In genomic region chr12:27193106-27193505, GRCh38 we compare ENCODE assay signal across 17 cellular contexts. TPM values are rescaled to one million over a fixed set of nuclear protein-coding genes. Genes with fewer than 3 reads are reported as not detected.
DNase-seq lines count a peak whose midpoint lies in the region; ATAC-seq and TF ChIP-seq lines count a peak whose summit lies in the region.
"Had no signal": no experiment of that assay in that cellular context is flagged by ENCODE, and none has a peak within 500 bp of the region (broad histone marks: within the 10 kb centered on the region; RNA-seq: fewer than 3 reads in every experiment).

No MANE protein-coding gene starts in this region.

- H3K9me3 Mint-ChIP-seq in stimulated activated naive B cell treated with anti-CD40 and anti-IgM and Interleukin-4, amounts not matched to agents 10 μg/mL and 1 μg/mL and 100 μg/mL, for 72 hours, result no peaks in the 10 kb centered on the region
- no peaks in the 10 kb centered on the region for H3K9me3 Mint-ChIP-seq in nephron progenitor cell
- H3K9me3 Mint-ChIP-seq in immature natural killer cell, result no peaks in the 10 kb centered on the region
- H3K9me3 Mint-ChIP-seq: brain; GM23338; IgD-negative memory B cell; neural progenitor cell; stimulated activated effector memory CD8-positive, alpha-beta T cell treated with anti-CD3 and anti-CD28 coated beads, Interleukin-12 subunit alpha, Interleukin-12 subunit beta, amount 100 ng/mL, for 72 hours had no signal

- peaks cover 0 to 3% of the 10 kb centered on the region in 2 donors for H3K36me3 Mint-ChIP-seq in stimulated activated naive B cell treated with anti-CD40 and anti-IgM and Interleukin-4, amounts not matched to agents 10 μg/mL and 1 μg/mL and 100 μg/mL, for 72 hours
- H3K36me3 Mint-ChIP-seq in nephron progenitor cell (ENCODE audit: low read depth) (no peaks in the 10 kb centered on the region), immature natural killer cell (peaks cover 0 to 4% (median 3%) of the 10 kb centered on the region in 3 donors)
- H3K36me3 Mint-ChIP-seq: brain; neural progenitor cell; stimulated activated effector memory CD8-positive, alpha-beta T cell treated with anti-CD3 and anti-CD28 coated beads, Interleukin-12 subunit alpha, Interleukin-12 subunit beta, amount 100 ng/mL, for 72 hours had no signal

- H3K36me3 ChIP-seq in right atrium auricular region, result no peaks in the 10 kb centered on the region
- H3K36me3 ChIP-seq: neural progenitor cell had no signal

- H3K4me1 ChIP-seq in right atrium auricular region, result peaks cover 0 to 49% of the 10 kb centered on the region in 2 donors
- H3K4me1 ChIP-seq: neural progenitor cell had no signal

- peak; percentile 23 to 59 for ATAC-seq in stimulated activated naive B cell treated with anti-CD40 and anti-IgM and Interleukin-4, amounts not matched to agents 10 μg/mL and 1 μg/mL and 100 μg/mL, for 72 hours (replicated peaks)
- no peak for ATAC-seq in HG03354 (IDR thresholded peaks at IDR 0.05; ENCODE audit: poor library complexity, severe bottlenecking, unreplicated experiment)
- ATAC-seq: stimulated activated effector memory CD8-positive, alpha-beta T cell treated with anti-CD3 and anti-CD28 coated beads, Interleukin-12 subunit alpha, Interleukin-12 subunit beta, amount 100 ng/mL, for 72 hours had no signal

- H3K4me1 Mint-ChIP-seq in stimulated activated naive B cell treated with anti-CD40 and anti-IgM and Interleukin-4, amounts not matched to agents 10 μg/mL and 1 μg/mL and 100 μg/mL, for 72 hours, result peaks cover 5 to 8% of the 10 kb centered on the region in 2 donors
- H3K4me1 Mint-ChIP-seq in nephron progenitor cell (peaks cover 4% of the 10 kb centered on the region), immature natural killer cell (no peaks in the 10 kb centered on the region)
- H3K4me1 Mint-ChIP-seq: brain; GM23338; IgD-negative memory B cell; neural progenitor cell; stimulated activated effector memory CD8-positive, alpha-beta T cell treated with anti-CD3 and anti-CD28 coated beads, Interleukin-12 subunit alpha, Interleukin-12 subunit beta, amount 100 ng/mL, for 72 hours had no signal

- H3K27ac ChIP-seq in right atrium auricular region (peak overlapping the region; percentile 80 to 89), dorsolateral prefrontal cortex (peak overlapping the region in 2 of 59 donors; percentile 19 to 39)
- H3K27ac ChIP-seq: epithelial cell of prostate, neural progenitor cell, VCaP had no signal

- H3K27ac Mint-ChIP-seq in stimulated activated naive B cell treated with anti-CD40 and anti-IgM and Interleukin-4, amounts not matched to agents 10 μg/mL and 1 μg/mL and 100 μg/mL, for 72 hours, result no peak overlapping the region
- H3K27ac Mint-ChIP-seq in nephron progenitor cell, result no peak overlapping the region
- H3K27ac Mint-ChIP-seq in immature natural killer cell, result no peak overlapping the region
- H3K27ac Mint-ChIP-seq: GM23338; IgD-negative memory B cell; neural progenitor cell; stimulated activated effector memory CD8-positive, alpha-beta T cell treated with anti-CD3 and anti-CD28 coated beads, Interleukin-12 subunit alpha, Interleukin-12 subunit beta, amount 100 ng/mL, for 72 hours had no signal

- no peaks in the 10 kb centered on the region for H3K9me3 ChIP-seq in right atrium auricular region

- no peak overlapping the region for H3K4me3 Mint-ChIP-seq in stimulated activated naive B cell treated with anti-CD40 and anti-IgM and Interleukin-4, amounts not matched to agents 10 μg/mL and 1 μg/mL and 100 μg/mL, for 72 hours
- no peak overlapping the region for H3K4me3 Mint-ChIP-seq in nephron progenitor cell
- H3K4me3 Mint-ChIP-seq in immature natural killer cell, result no peak overlapping the region
- H3K4me3 Mint-ChIP-seq: brain; GM23338; IgD-negative memory B cell; neural progenitor cell; stimulated activated effector memory CD8-positive, alpha-beta T cell treated with anti-CD3 and anti-CD28 coated beads, Interleukin-12 subunit alpha, Interleukin-12 subunit beta, amount 100 ng/mL, for 72 hours had no signal

- peak; percentile 87 for DNase-seq in HCEC 1CT
- peak; percentile 90 for DNase-seq in astrocyte of the spinal cord (ENCODE audit: low read depth, low spot score)
- DNase-seq in right atrium auricular region (ENCODE audit: low spot score), result no peak
- DNase-seq in stimulated activated naive B cell treated with anti-CD40 and anti-IgM and Interleukin-4, amounts not matched to agents 10 μg/mL and 1 μg/mL and 100 μg/mL, for 72 hours, result no peak
- DNase-seq in nephron progenitor cell, result no peak
- no peak for DNase-seq in immature natural killer cell
- no peak for DNase-seq in dorsolateral prefrontal cortex
- DNase-seq: NCI-H2029, SHP77 treated with DMSO at 0.1 percent for 48 hours had no signal

- intact Hi-C loops in dorsolateral prefrontal cortex (cut with DNase I), result no loop called here

- TF ChIP-seq CTCF in astrocyte of the spinal cord (IDR thresholded peaks at IDR 0.05; ENCODE audit: low read depth, low read length), result no peak
- no peak for TF ChIP-seq CTCF in right atrium auricular region (IDR thresholded peaks at IDR 0.05)
- TF ChIP-seq CTCF in nephron progenitor cell (IDR thresholded peaks at IDR 0.05), result no peak
- no peak for TF ChIP-seq CTCF in dorsolateral prefrontal cortex (IDR thresholded peaks at IDR 0.05 in 54 of 56, conservative IDR thresholded peaks at IDR 0.05 in 2 of 56; ENCODE audit: low read depth in 1 of 56, partially characterized antibody in 56 of 56)

- H3K4me3 ChIP-seq in astrocyte of the spinal cord (ENCODE audit: low read depth, low read length) (no peak overlapping the region), right atrium auricular region (no peak overlapping the region), dorsolateral prefrontal cortex (no peak overlapping the region)
- H3K4me3 ChIP-seq: GM23338, neural progenitor cell had no signal

- in situ Hi-C loops in astrocyte of the spinal cord (cut with HindIII; ENCODE audit: low sequenced_read_pairs), result no loop called here

- no peaks in the 10 kb centered on the region for H3K27me3 Mint-ChIP-seq in stimulated activated naive B cell treated with anti-CD40 and anti-IgM and Interleukin-4, amounts not matched to agents 10 μg/mL and 1 μg/mL and 100 μg/mL, for 72 hours
- H3K27me3 Mint-ChIP-seq in nephron progenitor cell (ENCODE audit: low read depth, poor library complexity), result peaks cover 16% of the 10 kb centered on the region
- H3K27me3 Mint-ChIP-seq in immature natural killer cell (ENCODE audit: low read depth in 3 of 3), result peaks cover 0 to 4% (median 3%) of the 10 kb centered on the region in 3 donors
- H3K27me3 Mint-ChIP-seq: IgD-negative memory B cell had no signal

- H3K27me3 ChIP-seq in right atrium auricular region (no peaks in the 10 kb centered on the region), dorsolateral prefrontal cortex (no peaks in the 10 kb centered on the region)
- H3K27me3 ChIP-seq: neural progenitor cell had no signal

RNA-seq across cellular contexts. Expression of gene STK38L, which starts 51.0 kb away (rescaled TPM):
- total RNA-seq in right atrium auricular region, result 10 to 100 TPM; 65.9 to 93.2 TPM
- 10 to 100 TPM in 2 of 3 donors, 1 to 10 TPM in 1; 9.7 to 12.4 (median 11.7) TPM for polyA plus RNA-seq in immature natural killer cell
- 10 to 100 TPM; 22.2 to 68.1 (median 43.4) TPM for total RNA-seq in dorsolateral prefrontal cortex

Comparison
In these comparisons a context has a peak if more than half of its experiments do, and no peak if none do; other contexts are left out.
1. DNase-seq: peak in HCEC 1CT (single experiment) and astrocyte of the spinal cord (single experiment); none in right atrium auricular region (single experiment), stimulated activated naive B cell treated with anti-CD40 and anti-IgM and Interleukin-4, amounts not matched to agents 10 μg/mL and 1 μg/mL and 100 μg/mL, for 72 hours (single experiment), nephron progenitor cell (single experiment), immature natural killer cell (0 of 3) and dorsolateral prefrontal cortex (0 of 10).